ENCODE assay signal across 1 cellular context in genomic region chr17:79075433-79075805, GRCh38.
TF ChIP-seq lines count a peak whose summit lies in the region.

No MANE protein-coding gene starts in this region.

TF ChIP-seq in H1, 55 proteins besides CTCF, POLR2A, EP300 and RAD21:
- TF ChIP-seq MAFK (IDR thresholded peaks at IDR 0.05; ENCODE audit: low read depth, low read length) (no peak), RBBP5 (IDR thresholded peaks at IDR 0.05; ENCODE audit: borderline replicate concordance, low read depth, low read length) (no peak), JUN (IDR thresholded peaks at IDR 0.05; ENCODE audit: low read depth, low read length) (no peak), CBX5 (IDR thresholded peaks at IDR 0.05; ENCODE audit: low read depth, low read length) (no peak), POLR2AphosphoS5 (IDR thresholded peaks at IDR 0.05; ENCODE audit: low read depth, low read length) (no peak), RNF2 (IDR thresholded peaks at IDR 0.05; ENCODE audit: borderline replicate concordance, low read depth, low read length, missing control alignments, poor library complexity, severe bottlenecking) (no peak), PHF8 (conservative IDR thresholded peaks at IDR 0.05; ENCODE audit: low read depth, low read length) (no peak), CHD1 (IDR thresholded peaks at IDR 0.05; ENCODE audit: low read depth, low read length) (no peak), SUZ12 (IDR thresholded peaks at IDR 0.05; ENCODE audit: low read length) (no peak), SIX5 (IDR thresholded peaks at IDR 0.05; ENCODE audit: low read depth, low read length) (no peak), CHD7 (IDR thresholded peaks at IDR 0.05; ENCODE audit: insufficient replicate concordance, low read length) (no peak), NANOG (IDR thresholded peaks at IDR 0.05; ENCODE audit: insufficient read depth, low read depth, low read length, poor library complexity, severe bottlenecking) (no peak), JUND (IDR thresholded peaks at IDR 0.05; ENCODE audit: low read length) (no peak), GABPA (IDR thresholded peaks at IDR 0.05; ENCODE audit: borderline replicate concordance, insufficient read depth, low read length) (no peak), SP2 (IDR thresholded peaks at IDR 0.05; ENCODE audit: low read length) (no peak), CTBP2 (IDR thresholded peaks at IDR 0.05; ENCODE audit: borderline replicate concordance, insufficient read depth, insufficient read length, low read length) (no peak), CREB1 (IDR thresholded peaks at IDR 0.05) (no peak), TAF7 (optimal IDR thresholded peaks at IDR 0.05; ENCODE audit: borderline replicate concordance, low read depth, low read length) (no peak), USF2 (IDR thresholded peaks at IDR 0.05; ENCODE audit: low read length) (no peak)
